ENCODE assay signal across 8 cellular contexts in the genomic region with DNA sequence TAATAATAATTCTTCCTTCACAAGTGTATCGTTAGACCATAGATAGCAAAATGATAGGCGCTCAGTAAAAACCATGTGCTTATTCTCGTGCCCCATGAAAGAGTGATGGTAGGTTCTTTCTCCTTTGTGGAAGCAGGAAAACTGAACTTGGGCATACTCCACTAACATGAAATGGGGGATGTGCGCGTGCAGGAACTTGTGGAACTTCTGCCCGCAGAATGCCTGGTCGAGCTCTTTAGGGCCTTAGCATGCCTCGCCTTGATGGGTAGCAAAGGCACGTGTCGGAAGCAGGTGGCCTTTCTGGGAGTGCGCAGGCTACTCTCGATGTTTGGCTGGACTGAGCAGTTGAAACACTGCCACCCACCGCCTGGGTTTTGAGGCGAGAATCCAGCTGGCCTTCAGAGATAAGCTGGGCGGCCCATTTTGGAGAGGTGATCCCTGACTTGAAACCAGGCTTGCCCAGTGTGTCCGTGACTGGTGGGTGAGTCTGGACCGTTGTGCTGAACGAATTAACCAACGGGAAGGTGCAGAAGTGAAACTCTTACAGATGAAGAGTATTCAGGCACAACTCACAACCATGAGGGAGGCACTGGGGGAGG. TPM values are rescaled to one million over a fixed set of nuclear protein-coding genes. Genes with fewer than 3 reads are reported as not detected.
DNase-seq lines count a peak whose midpoint lies in the region; ATAC-seq and TF ChIP-seq lines count a peak whose summit lies in the region.

No MANE protein-coding gene starts in this region.

- H4K5ac ChIP-seq in H9 (ENCODE audit: insufficient read length, low read depth, low read length), result no peak overlapping the region

- ATAC-seq in right lobe of liver, result peak; percentile 32 to 55 (median 42)

- H3K79me2 ChIP-seq in H9 (ENCODE audit: insufficient read depth, low read length), result no peaks in the 10 kb centered on the region; the same call in none of the 2 replicates

- no peaks in the 10 kb centered on the region for H3K27me3 ChIP-seq in H9 (ENCODE audit: insufficient read depth, low read length)
- no peaks in the 10 kb centered on the region for H3K27me3 ChIP-seq in duodenal mucosa (ENCODE audit: control insufficient read depth in 1 of 2, insufficient read depth in 2 of 2, low read length in 2 of 2)
- H3K27me3 ChIP-seq in right lobe of liver, result no peaks in the 10 kb centered on the region

- H2BK15ac ChIP-seq in H9 (ENCODE audit: low read depth, low read length), result no peak overlapping the region

- H3K4me3 ChIP-seq in duodenal mucosa (ENCODE audit: low read depth in 1 of 2, low read length in 2 of 2), result peak overlapping the region; percentile 61 to 90
- H3K4me3 ChIP-seq in right lobe of liver, result peak overlapping the region; percentile 74 to 83 (median 77)

- H3K4me1 ChIP-seq in H9 (ENCODE audit: insufficient read depth, low read length) (no peaks in the 10 kb centered on the region), duodenal mucosa (ENCODE audit: control insufficient read depth in 1 of 2, insufficient read depth in 2 of 2, low read length in 2 of 2) (peaks cover 35% of the 10 kb centered on the region in 2 donors), right lobe of liver (peaks cover 0 to 32% (median 16%) of the 10 kb centered on the region in 4 donors)

- H3T11ph ChIP-seq in H9 (ENCODE audit: low read length), result no peak overlapping the region

- no peaks in the 10 kb centered on the region for H3K9me3 Mint-ChIP-seq in H9

- H3K4ac ChIP-seq in H9 (ENCODE audit: low read depth, low read length), result no peak overlapping the region

- H2AFZ ChIP-seq in H9 (ENCODE audit: low read length), result no peak overlapping the region

- H3K9me3 ChIP-seq in H9 (ENCODE audit: control insufficient read depth, low read depth, low read length) (no peaks in the 10 kb centered on the region), duodenal mucosa (ENCODE audit: control insufficient read depth in 1 of 2, low read length in 2 of 2) (no peaks in the 10 kb centered on the region), right lobe of liver (no peaks in the 10 kb centered on the region)

- H3K4me2 ChIP-seq in H9 (ENCODE audit: insufficient read depth, insufficient read length, low read length), result peak overlapping the region; percentile 53

- DNase-seq in DMS 273 (lab: John Stamatoyannopoulos, UW; ENCODE audit: unreplicated experiment) (peak; percentile 83), H9 (peak; percentile 42), NCI-H1930 (lab: John Stamatoyannopoulos, UW) (peak; percentile 38 to 41), right lobe of liver (peak; percentile 67 to 92 (median 87))
- peak; percentile 12 for DNase-seq in activated CD4-positive, alpha-beta T cell treated with anti-CD3 and anti-CD28 coated beads for 1 hour
- DNase-seq in stimulated activated CD4-positive, alpha-beta T cell treated with anti-CD3 and anti-CD28 coated beads, TNF-alpha, amount 100 ng/mL, for 4 hours (ENCODE audit: low read depth in 3 of 3), result peak in 2 of 3 experiments; percentile 1 to 14
- DNase-seq in NK-92 treated with Interleukin-12 subunit alpha and Interleukin-12 subunit beta, amount 100 ng/mL, for 24 hours (lab: John Stamatoyannopoulos, UW), result no peak

- H3K27ac Mint-ChIP-seq in H9, result peak overlapping the region; percentile 93 to 99 (median 96)

- no peak overlapping the region for H2BK120ac ChIP-seq in H9 (ENCODE audit: low read depth, low read length, poor library complexity, severe bottlenecking)

- no peak overlapping the region for H4K8ac ChIP-seq in H9 (replicated peaks; ENCODE audit: insufficient read length, low read depth, low read length)

- no peaks in the 10 kb centered on the region for H3K23me2 ChIP-seq in H9 (ENCODE audit: insufficient read length, low read depth, low read length, poor library complexity, severe bottlenecking)

- no peaks in the 10 kb centered on the region for H3K79me1 ChIP-seq in H9 (ENCODE audit: insufficient read depth, low read depth, low read length, poor library complexity, severe bottlenecking)

- TF ChIP-seq POLR2A in right lobe of liver (IDR thresholded peaks at IDR 0.05), result no peak

- H3K56ac ChIP-seq in H9 (ENCODE audit: insufficient read length, low read depth, low read length), result no peak overlapping the region

- H3K18ac ChIP-seq in H9 (ENCODE audit: insufficient read length, low read depth, low read length), result no peak overlapping the region

- H3K9ac ChIP-seq in H9 (ENCODE audit: extremely low read depth, insufficient read length, low read length), result peak overlapping the region; percentile 6
- peak overlapping the region; percentile 19 to 70 for H3K9ac ChIP-seq in duodenal mucosa (ENCODE audit: low read depth in 1 of 2, low read length in 2 of 2)

- no peaks in the 10 kb centered on the region for H3K27me3 Mint-ChIP-seq in H9 (ENCODE audit: low read depth)

- no CpG with 5 or more reads among the region's 19 CpGs for WGBS in H9 (ENCODE audit: extremely low coverage, insufficient read length, low lambda C conversion rate)
- WGBS in right lobe of liver (ENCODE audit: insufficient coverage, low coverage, low lambda C conversion rate, missing lambda C conversion rate), result 7% methylated on average over 15 of the region's 19 CpGs

- intact Hi-C loops in right lobe of liver (cut with DNase I), result no loop called here

- no peak overlapping the region for H4K91ac ChIP-seq in H9 (ENCODE audit: insufficient read length, low read depth, low read length)

- no peak overlapping the region for H3K14ac ChIP-seq in H9 (ENCODE audit: insufficient read depth, low read length)

- peaks cover 2 to 3% (median 3%) of the 10 kb centered on the region in 3 experiments; a peak in 4 of 7 replicates for H3K36me3 Mint-ChIP-seq in H9 (ENCODE audit: insufficient read depth in 1 of 3, low read depth in 3 of 3)

- H4K20me1 ChIP-seq in H9 (ENCODE audit: control insufficient read depth, insufficient read depth, insufficient read length), result no peaks in the 10 kb centered on the region

- H2AK5ac ChIP-seq in H9 (ENCODE audit: insufficient read length, low read length), result no peak overlapping the region

- H3K36me3 ChIP-seq in duodenal mucosa (ENCODE audit: control insufficient read depth in 1 of 2, insufficient read depth in 2 of 2, low read length in 2 of 2), result peaks cover 0 to 2% of the 10 kb centered on the region in 2 donors
- no peaks in the 10 kb centered on the region for H3K36me3 ChIP-seq in right lobe of liver

- peak overlapping the region; percentile 38 for H2BK12ac ChIP-seq in H9 (ENCODE audit: insufficient read length, low read depth, low read length)

- H3K27ac ChIP-seq in H9 (ENCODE audit: insufficient read length, low read depth, low read length) (no peak overlapping the region), duodenal mucosa (ENCODE audit: low read depth, low read length) (no peak overlapping the region), right lobe of liver (peak overlapping the region; percentile 87 to 95 (median 94))

- no peak overlapping the region for H2BK20ac ChIP-seq in H9 (ENCODE audit: low read depth, low read length, poor library complexity, severe bottlenecking)

- no peak overlapping the region for H2BK5ac ChIP-seq in H9 (ENCODE audit: insufficient read length, low read length)

- H3K4me3 Mint-ChIP-seq in H9, result peak overlapping the region; percentile 84 to 86

- no peak for TF ChIP-seq CTCF in H9 (conservative IDR thresholded peaks at IDR 0.05)
- TF ChIP-seq CTCF in right lobe of liver (IDR thresholded peaks at IDR 0.05), result peak in 3 of 4 donors; percentile 7 to 17 (median 16)

- H3K23ac ChIP-seq in H9 (ENCODE audit: insufficient read length, low read depth, low read length), result no peak overlapping the region

- peaks cover 16 to 22% of the 10 kb centered on the region in 2 experiments for H3K4me1 Mint-ChIP-seq in H9

RNA-seq across cellular contexts. Expression of a gene that starts 0.8 kb away (rescaled TPM):
- 65.6 and 68.9 TPM in 2 replicates for total RNA-seq in H9 (2021)
- total RNA-seq in right lobe of liver, result 100 to 1,000 TPM in 2 of 6 experiments, 10 to 100 TPM in 4; 85.4 to 146 (median 94.4) TPM

RNA-seq across cellular contexts. Expression of a gene that starts 54.8 kb away (rescaled TPM):
- 38.4 and 42.7 TPM in 2 replicates for total RNA-seq in H9 (2021)
- total RNA-seq in right lobe of liver, result 10 to 100 TPM in 5 of 6 experiments, 1 to 10 TPM in 1; 9.1 to 18.4 (median 13.1) TPM

Comparison
In these comparisons a context has a peak if more than half of its experiments do, and no peak if none do; other contexts are left out.
1. H3K27ac ChIP-seq: peak in right lobe of liver (3 of 3); none in H9 (single experiment) and duodenal mucosa (single experiment).